In the genomic region with DNA sequence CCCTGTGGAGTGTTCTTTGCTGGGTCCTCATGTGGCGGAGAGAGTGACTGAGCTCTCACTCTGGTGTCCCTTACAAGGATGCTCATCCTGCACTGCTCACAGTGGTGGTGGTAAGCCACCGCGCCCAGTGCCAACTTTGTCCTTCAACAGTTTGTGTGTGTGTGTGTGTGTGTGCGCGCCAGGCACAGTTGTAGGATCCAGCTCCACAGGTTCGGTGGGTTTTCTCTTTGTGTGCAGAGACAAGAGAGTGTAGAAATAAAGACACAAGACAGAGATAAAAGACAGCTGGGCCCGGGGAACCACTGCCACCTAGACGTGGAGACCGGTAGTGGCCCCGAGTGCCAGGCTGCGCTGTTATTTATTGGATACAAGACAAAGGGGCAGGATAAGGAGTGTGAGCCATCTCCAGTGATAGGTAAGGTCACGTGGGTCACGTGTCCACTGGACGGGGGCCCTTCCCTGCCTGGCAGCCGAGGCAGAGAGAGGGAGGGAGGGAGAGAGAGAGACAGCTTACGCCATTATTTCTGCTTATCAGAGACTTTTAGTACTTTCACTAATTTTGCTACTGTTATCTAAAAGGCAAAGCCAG, we compare ENCODE assay signal across 8 cellular contexts. TPM values are rescaled to one million over a fixed set of nuclear protein-coding genes. Genes with fewer than 3 reads are reported as not detected.
A peak's percentile ranks its signal among the peaks of the same experiment; 100 is the strongest.
DNase-seq lines count a peak whose midpoint lies in the region; ATAC-seq and TF ChIP-seq lines count a peak whose summit lies in the region.
"Not testable (repeated sequence)": the region's sequence is repeated elsewhere in the genome, so short reads cannot be mapped to it uniquely, and the experiment has no call there.

No MANE protein-coding gene starts in this region.

- H3K9ac ChIP-seq in MM.1S (ENCODE audit: low read length), result peak overlapping the region; percentile 34; the same call in 1 of the 2 replicates
- not testable (repeated sequence) for H3K9ac ChIP-seq in iPS-18a (ENCODE audit: low read length)

- not testable (repeated sequence) for H3K27me3 ChIP-seq in MM.1S (replicated peaks; ENCODE audit: insufficient read depth, low read length); iPS-18a (ENCODE audit: control insufficient read depth, insufficient read depth, low read length); psoas muscle (ENCODE audit: insufficient read depth in 3 of 3, low read length in 2 of 3); suprapubic skin

- peak; percentile 75 for ATAC-seq in central memory CD8-positive, alpha-beta T cell (replicated peaks; ENCODE audit: extremely low read depth, poor library complexity, severe bottlenecking)
- peak; percentile 44 to 62 (median 54) for ATAC-seq in psoas muscle

- H3K4me2 ChIP-seq in MM.1S (ENCODE audit: low read depth, low read length), result peak overlapping the region; percentile 88

- H4K20me1 ChIP-seq in MM.1S (ENCODE audit: insufficient read depth, low read length), result not testable (repeated sequence)

- intact Hi-C loops in psoas muscle (cut with DNase I), result loop anchor here in 1 of 2 donors (1.0 to 10.0 kb wide), 2 partner anchors 100 to 158 kb away; a partner anchor contains a TSS

- not testable (repeated sequence) for H3K9me3 ChIP-seq in MM.1S (replicated peaks; ENCODE audit: insufficient read depth, low read length); iPS-18a (ENCODE audit: control insufficient read depth, low read depth, low read length); psoas muscle; suprapubic skin

- H3K4me3 ChIP-seq in MM.1S (ENCODE audit: low read length), result peak overlapping the region; percentile 45
- H3K4me3 ChIP-seq in iPS-18a (ENCODE audit: low read length), result peak overlapping the region; percentile 22
- H3K4me3 ChIP-seq in psoas muscle, result peak overlapping the region; percentile 51
- peak overlapping the region; percentile 28 for H3K4me3 ChIP-seq in suprapubic skin

- not testable (repeated sequence) for H3K36me3 Mint-ChIP-seq in activated CD4-positive, alpha-beta memory T cell treated with anti-CD3 and anti-CD28 coated beads, Interleukin-2, amount 10 ng/mL, durations not matched to agents 7 days and 5 days (ENCODE audit: low read depth); central memory CD8-positive, alpha-beta T cell (ENCODE audit: insufficient read depth)

- TF ChIP-seq CTCF in MM.1S (IDR thresholded peaks at IDR 0.05; ENCODE audit: low read length) (peak; percentile 52), psoas muscle (IDR thresholded peaks at IDR 0.05) (peak; percentile 66), suprapubic skin (IDR thresholded peaks at IDR 0.05) (peak; percentile 76 to 86)

- peaks cover 23% of the 10 kb centered on the region for H3K4me1 Mint-ChIP-seq in activated CD4-positive, alpha-beta memory T cell treated with anti-CD3 and anti-CD28 coated beads, Interleukin-2, amount 10 ng/mL, durations not matched to agents 7 days and 5 days
- H3K4me1 Mint-ChIP-seq in central memory CD8-positive, alpha-beta T cell, result peaks cover 14% of the 10 kb centered on the region

- H2AFZ ChIP-seq in MM.1S (ENCODE audit: low read length), result peak overlapping the region; percentile 92

- 31 to 33% (median 33%) methylated on average over 16 of the region's 16 CpGs for WGBS in psoas muscle, 3 donors
- WGBS in suprapubic skin, result 25% methylated on average over 16 of the region's 16 CpGs

- not testable (repeated sequence) for H3K36me3 ChIP-seq in MM.1S (replicated peaks; ENCODE audit: insufficient read depth, low read length); iPS-18a (ENCODE audit: control insufficient read depth, low read depth, low read length); psoas muscle (ENCODE audit: insufficient read depth in 1 of 2, low read depth in 1 of 2); suprapubic skin

- POLR2A ChIA-PET in activated CD4-positive, alpha-beta memory T cell treated with anti-CD3 and anti-CD28 coated beads, Interleukin-2, amount 10 ng/mL, durations not matched to agents 7 days and 5 days (lab: Charles Lee), result interaction anchor here (0.8 to 1.6 kb wide), 3 partner anchors 65 to 130 kb away, joined by 3 to 5 read pairs (median 4); a partner anchor contains a TSS

- H3K27ac ChIP-seq in MM.1S (ENCODE audit: low read length) (peak overlapping the region; percentile 68; the same call in 1 of the 2 replicates), psoas muscle (peak overlapping the region; percentile 88), suprapubic skin (peak overlapping the region; percentile 76)
- H3K27ac ChIP-seq in iPS-18a (ENCODE audit: low read length), result not testable (repeated sequence)

- CTCF ChIA-PET in activated CD4-positive, alpha-beta memory T cell treated with anti-CD3 and anti-CD28 coated beads, Interleukin-2, amount 10 ng/mL, durations not matched to agents 7 days and 5 days (lab: Charles Lee), result interaction anchor here (0.6 to 2.0 kb wide), 12 partner anchors 13 to 254 kb away, joined by 3 to 8 read pairs (median 4); a partner anchor contains a TSS

- H3K4me1 ChIP-seq in MM.1S (ENCODE audit: low read length); iPS-18a (ENCODE audit: control insufficient read depth, low read depth, low read length): not testable (repeated sequence)
- H3K4me1 ChIP-seq in psoas muscle, result peaks cover 16% of the 10 kb centered on the region
- peaks cover 13% of the 10 kb centered on the region for H3K4me1 ChIP-seq in suprapubic skin

- peaks cover 15% of the 10 kb centered on the region for H3F3A ChIP-seq in MM.1S (ENCODE audit: insufficient read depth, low read length)

- peak overlapping the region; percentile 91 for H3K27ac Mint-ChIP-seq in activated CD4-positive, alpha-beta memory T cell treated with anti-CD3 and anti-CD28 coated beads, Interleukin-2, amount 10 ng/mL, durations not matched to agents 7 days and 5 days
- peak overlapping the region; percentile 89 for H3K27ac Mint-ChIP-seq in central memory CD8-positive, alpha-beta T cell (ENCODE audit: low read depth)

- not testable (repeated sequence) for H3K27me3 Mint-ChIP-seq in activated CD4-positive, alpha-beta memory T cell treated with anti-CD3 and anti-CD28 coated beads, Interleukin-2, amount 10 ng/mL, durations not matched to agents 7 days and 5 days; central memory CD8-positive, alpha-beta T cell

- H3K9me3 Mint-ChIP-seq in activated CD4-positive, alpha-beta memory T cell treated with anti-CD3 and anti-CD28 coated beads, Interleukin-2, amount 10 ng/mL, durations not matched to agents 7 days and 5 days; central memory CD8-positive, alpha-beta T cell: not testable (repeated sequence)

- DNase-seq in EL, result peak; percentile 61
- peak; percentile 76 for DNase-seq in MM.1S
- peak; percentile 52 for DNase-seq in OCI-M2 (lab: John Stamatoyannopoulos, UW; ENCODE audit: unreplicated experiment)
- DNase-seq in activated CD4-positive, alpha-beta memory T cell treated with anti-CD3 and anti-CD28 coated beads, Interleukin-2, amount 10 ng/mL, durations not matched to agents 7 days and 5 days, result peak; percentile 86
- DNase-seq in central memory CD8-positive, alpha-beta T cell (ENCODE audit: low spot score in 2 of 2), result peak; percentile 59 to 65
- DNase-seq in psoas muscle, result peak; percentile 76 to 86
- peak; percentile 89 to 92 for DNase-seq in suprapubic skin (ENCODE audit: low spot score in 2 of 2)

- TF ChIP-seq POLR2A in suprapubic skin (IDR thresholded peaks at IDR 0.05), result not testable (repeated sequence)

- H3K9me2 ChIP-seq in MM.1S (replicated peaks; ENCODE audit: insufficient read depth, low read length), result not testable (repeated sequence)

- not testable (repeated sequence) for TF ChIP-seq EP300 in suprapubic skin (IDR thresholded peaks at IDR 0.05)

- H3K79me2 ChIP-seq in MM.1S (ENCODE audit: low read length), result not testable (repeated sequence)

- H3K4me3 Mint-ChIP-seq in activated CD4-positive, alpha-beta memory T cell treated with anti-CD3 and anti-CD28 coated beads, Interleukin-2, amount 10 ng/mL, durations not matched to agents 7 days and 5 days, result peak overlapping the region; percentile 73
- peak overlapping the region; percentile 76 for H3K4me3 Mint-ChIP-seq in central memory CD8-positive, alpha-beta T cell

RNA-seq across cellular contexts. Expression of a gene that starts 7.1 kb away (rescaled TPM):
- total RNA-seq in activated CD4-positive, alpha-beta memory T cell treated with anti-CD3 and anti-CD28 coated beads, Interleukin-2, amount 10 ng/mL, durations not matched to agents 7 days and 5 days, result 10 to 100 TPM; 26.2 to 26.5 TPM
- total RNA-seq in psoas muscle (10 to 100 TPM; 20.6 to 33.5 (median 24.1) TPM), suprapubic skin (10 to 100 TPM; 15.0 to 23.2 (median 19.7) TPM)
- polyA plus RNA-seq in psoas muscle, result 10 to 100 TPM; 35.6 to 48.6 (median 41.4) TPM

RNA-seq across cellular contexts. Expression of a gene that starts 33.3 kb away (rescaled TPM):
- 10 to 100 TPM; 25.5 to 26.9 TPM for total RNA-seq in activated CD4-positive, alpha-beta memory T cell treated with anti-CD3 and anti-CD28 coated beads, Interleukin-2, amount 10 ng/mL, durations not matched to agents 7 days and 5 days
- total RNA-seq in psoas muscle (10 to 100 TPM in 1 of 4 donors, 1 to 10 TPM in 3; 4.6 to 11.8 (median 9.0) TPM), suprapubic skin (10 to 100 TPM; 18.5 to 71.9 (median 23.7) TPM)
- 10 to 100 TPM in 2 of 3 donors, 1 to 10 TPM in 1; 9.6 to 19.4 (median 12.3) TPM for polyA plus RNA-seq in psoas muscle

RNA-seq across cellular contexts. Expression of a gene that starts 35.6 kb away (rescaled TPM):
- total RNA-seq in activated CD4-positive, alpha-beta memory T cell treated with anti-CD3 and anti-CD28 coated beads, Interleukin-2, amount 10 ng/mL, durations not matched to agents 7 days and 5 days, result under 1 TPM in 1 of 2 experiments, not detected in 1; 0.28 TPM
- total RNA-seq in psoas muscle, result 1 to 10 TPM in 3 of 4 donors, under 1 TPM in 1; 0.88 to 1.4 (median 1.2) TPM
- polyA plus RNA-seq in psoas muscle, result 1 to 10 TPM in 1 of 3 donors, under 1 TPM in 2; 0.55 to 1.8 (median 0.98) TPM
- total RNA-seq in suprapubic skin, result 1 to 10 TPM in 3 of 4 donors, not detected in 1; 1.0 to 1.7 (median 1.1) TPM

RNA-seq across cellular contexts. Expression of a gene that starts 55.4 kb away (rescaled TPM):
- total RNA-seq in activated CD4-positive, alpha-beta memory T cell treated with anti-CD3 and anti-CD28 coated beads, Interleukin-2, amount 10 ng/mL, durations not matched to agents 7 days and 5 days, result 1 to 10 TPM in 1 of 2 experiments, under 1 TPM in 1; 0.98 to 1.4 TPM
- total RNA-seq in psoas muscle (under 1 TPM; 0.47 to 0.99 (median 0.61) TPM), suprapubic skin (1 to 10 TPM in 2 of 4 donors, under 1 TPM in 2; 0.32 to 4.2 (median 1.2) TPM)
- polyA plus RNA-seq in psoas muscle, result under 1 TPM; 0.12 to 0.61 (median 0.13) TPM
